In the genomic region with DNA sequence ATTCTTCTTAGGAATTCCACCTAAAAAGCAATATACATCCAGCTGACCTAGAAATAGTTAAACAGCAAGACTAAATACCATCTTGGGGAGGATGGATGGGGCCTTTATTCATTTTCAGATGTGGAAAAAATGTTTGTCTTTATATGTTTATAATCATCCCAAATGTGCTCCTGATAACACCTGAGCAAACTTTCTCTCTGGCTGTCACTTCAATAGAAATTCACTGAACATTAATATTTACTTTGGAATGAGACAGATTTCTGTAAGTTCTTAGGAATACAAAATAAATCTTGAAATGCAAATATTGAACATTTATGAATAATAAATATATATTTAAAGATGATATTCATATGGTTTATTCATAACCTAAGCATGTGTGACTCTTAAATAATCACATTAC, we compare ENCODE assay signal across 1 cellular context.
TF ChIP-seq lines count a peak whose summit lies in the region.

No MANE protein-coding gene starts in this region.

TF ChIP-seq in H1, 55 proteins besides CTCF, POLR2A, EP300 and RAD21 (continued from another document):
- TF ChIP-seq, protein P1, sequence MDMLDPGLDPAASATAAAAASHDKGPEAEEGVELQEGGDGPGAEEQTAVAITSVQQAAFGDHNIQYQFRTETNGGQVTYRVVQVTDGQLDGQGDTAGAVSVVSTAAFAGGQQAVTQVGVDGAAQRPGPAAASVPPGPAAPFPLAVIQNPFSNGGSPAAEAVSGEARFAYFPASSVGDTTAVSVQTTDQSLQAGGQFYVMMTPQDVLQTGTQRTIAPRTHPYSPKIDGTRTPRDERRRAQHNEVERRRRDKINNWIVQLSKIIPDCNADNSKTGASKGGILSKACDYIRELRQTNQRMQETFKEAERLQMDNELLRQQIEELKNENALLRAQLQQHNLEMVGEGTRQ (IDR thresholded peaks at IDR 0.05; ENCODE audit: low read length), result no peak
- no peak for TF ChIP-seq BCL11A (IDR thresholded peaks at IDR 0.05; ENCODE audit: low read depth in 2 of 2, low read length in 2 of 2)
- no peak for TF ChIP-seq GABPA (IDR thresholded peaks at IDR 0.05; ENCODE audit: borderline replicate concordance, insufficient read depth, low read length)
- no peak for TF ChIP-seq CHD1 (IDR thresholded peaks at IDR 0.05; ENCODE audit: low read depth, low read length)
- TF ChIP-seq CBX5 (IDR thresholded peaks at IDR 0.05; ENCODE audit: low read depth, low read length), result no peak
